In genomic region chr12:56474389-56474788, GRCh38 we compare ENCODE assay signal across 19 cellular contexts. TPM values are rescaled to one million over a fixed set of nuclear protein-coding genes. Genes with fewer than 3 reads are reported as not detected.
DNase-seq lines count a peak whose midpoint lies in the region; ATAC-seq, FAIRE-seq and TF ChIP-seq lines count a peak whose summit lies in the region.
"Had no signal": no experiment of that assay in that cellular context is flagged by ENCODE, and none has a peak within 500 bp of the region (broad histone marks: within the 10 kb centered on the region; RNA-seq: fewer than 3 reads in every experiment).

No MANE protein-coding gene starts in this region.

- TF ChIP-seq EP300 in A549 (IDR thresholded peaks at IDR 0.05): no peak

- intact Hi-C loops in Right ventricle myocardium inferior (cut with DNase I) (no loop called here), left cardiac atrium (cut with DNase I) (no loop called here), left ventricle myocardium superior (cut with micrococcal nuclease) (no loop called here)

- TF ChIP-seq POLR2A in A549 (IDR thresholded peaks at IDR 0.05; ENCODE audit: low read length) (0 out of 2 replicates have a peak, but pooled peaks have one; percentile 19), Raji (IDR thresholded peaks at IDR 0.05; ENCODE audit: insufficient read depth, low read depth, low read length) (peak; percentile 25; the same call in 1 of the 2 replicates)

- no peak overlapping the region for H2AFZ ChIP-seq in neural progenitor cell (replicated peaks)
- H2AFZ ChIP-seq: GM23248 had no signal

- H3K27me3 Mint-ChIP-seq in neural progenitor cell (ENCODE audit: insufficient read depth, low read depth): peaks cover 2% of the 10 kb centered on the region
- H3K27me3 Mint-ChIP-seq: CD4-positive, alpha-beta T cell had no signal

- no peaks in the 10 kb centered on the region for H4K20me1 ChIP-seq in neural progenitor cell (ENCODE audit: low read depth)

- H3K9me3 Mint-ChIP-seq in neural progenitor cell: no peaks in the 10 kb centered on the region
- H3K9me3 Mint-ChIP-seq: CD4-positive, alpha-beta T cell had no signal

- peaks cover 12% of the 10 kb centered on the region for H3K36me3 Mint-ChIP-seq in neural progenitor cell

- no peak overlapping the region for H3K9ac ChIP-seq in neural progenitor cell
- H3K9ac ChIP-seq: GM23248 had no signal

- peaks cover 13% of the 10 kb centered on the region for H3F3A ChIP-seq in neural progenitor cell (ENCODE audit: low read depth)

- TF ChIP-seq RAD21 in A549 (conservative IDR thresholded peaks at IDR 0.05 in 1 of 2, IDR thresholded peaks at IDR 0.05 in 1 of 2): no peak

- FAIRE-seq in A549 (lab: Jason Lieb, UNC): no peak
- FAIRE-seq: H54 had no signal

- no peak overlapping the region for H3K4me3 Mint-ChIP-seq in neural progenitor cell
- H3K4me3 Mint-ChIP-seq: CD4-positive, alpha-beta T cell had no signal

- no peaks in the 10 kb centered on the region for H3K36me3 ChIP-seq in neural progenitor cell

- no peak for DNase-seq in Right ventricle myocardium inferior (ENCODE audit: missing footprints)
- DNase-seq in left cardiac atrium: no peak
- no peak for DNase-seq in A549 (ENCODE audit: low read depth in 1 of 2, low spot score in 1 of 2)
- DNase-seq in left ventricle myocardium superior: peak; percentile 59
- DNase-seq in NCI-H1417 treated with DMSO at 0.1 percent for 48 hours (lab: John Stamatoyannopoulos, UW): no peak
- DNase-seq in neural progenitor cell (ENCODE audit: low spot score): no peak
- DNase-seq: 8988T; ACHN; C1 segment of cervical spinal cord; Calu3; CD4-positive, alpha-beta T cell; DMS 273 treated with DMSO at 0.1 percent for 48 hours; GM23248; IMR-90 had no signal

- H3K4me3 ChIP-seq in A549: no peak overlapping the region
- H3K4me3 ChIP-seq in neural progenitor cell: no peak overlapping the region
- H3K4me3 ChIP-seq: GM23248 had no signal

- peaks cover 28% of the 10 kb centered on the region for H3K79me2 ChIP-seq in neural progenitor cell (ENCODE audit: low read depth)

- CTCF ChIA-PET in A549 (lab: Yijun Ruan, JAX): interaction anchor here (0.6 to 2.3 kb wide), 6 partner anchors 10 to 101 kb away, joined by 3 to 12 read pairs (median 4); no protein-coding TSS in a partner anchor

- peaks cover 10% of the 10 kb centered on the region; the same call in 2 of the 3 replicates for H3K4me1 ChIP-seq in A549
- H3K4me1 ChIP-seq in neural progenitor cell: peaks cover 4% of the 10 kb centered on the region

- 89% methylated on average over 7 of the region's 9 CpGs for WGBS in A549 (ENCODE audit: missing lambda C conversion rate)

- H3K27me3 ChIP-seq in neural progenitor cell: no peaks in the 10 kb centered on the region

- H3K9me3 ChIP-seq in A549 (no peaks in the 10 kb centered on the region), neural progenitor cell (ENCODE audit: low read depth) (no peaks in the 10 kb centered on the region)

- H3K4me1 Mint-ChIP-seq in neural progenitor cell: peaks cover 7% of the 10 kb centered on the region

- ATAC-seq in Right ventricle myocardium inferior: peak; percentile 71
- ATAC-seq in left cardiac atrium: no peak
- ATAC-seq in A549: no peak
- peak; percentile 85 for ATAC-seq in left ventricle myocardium superior
- ATAC-seq in GM18517 (IDR thresholded peaks at IDR 0.05; ENCODE audit: unreplicated experiment): no peak
- ATAC-seq: HCT116 had no signal

- H3K27ac Mint-ChIP-seq in neural progenitor cell: no peak overlapping the region
- H3K27ac Mint-ChIP-seq: CD4-positive, alpha-beta T cell had no signal

- H3K4me2 ChIP-seq in A549: no peak overlapping the region
- H3K4me2 ChIP-seq in neural progenitor cell: no peak overlapping the region

- TF ChIP-seq CTCF in A549 (IDR thresholded peaks at IDR 0.05) (no peak), neural progenitor cell (IDR thresholded peaks at IDR 0.05) (no peak)

- POLR2A ChIA-PET in A549 (lab: Yijun Ruan, JAX): no interaction called here

- H3K27ac ChIP-seq in A549 (no peak overlapping the region), neural progenitor cell (no peak overlapping the region)
- H3K27ac ChIP-seq: GM23248 had no signal

TF ChIP-seq in A549, 52 proteins besides CTCF, POLR2A, EP300 and RAD21:
- TF ChIP-seq NPAS2 (CRISPR knock-in tag; IDR thresholded peaks at IDR 0.05; ENCODE audit: borderline replicate concordance) (no peak), PHF8 (IDR thresholded peaks at IDR 0.05; ENCODE audit: borderline replicate concordance, low read depth) (no peak), ZNF302 (CRISPR knock-in tag; IDR thresholded peaks at IDR 0.05) (no peak), HDAC2 (IDR thresholded peaks at IDR 0.05) (no peak), POLR2AphosphoS2 (conservative IDR thresholded peaks at IDR 0.05; ENCODE audit: low read length) (no peak), FOSL2 (IDR thresholded peaks at IDR 0.05) (no peak), FOSL2 (CRISPR knock-in tag; IDR thresholded peaks at IDR 0.05) (no peak), ZSCAN20 (CRISPR knock-in tag; IDR thresholded peaks at IDR 0.05) (no peak), ELK1 (IDR thresholded peaks at IDR 0.05; ENCODE audit: low read depth, low read length) (no peak), HOXB5 (CRISPR knock-in tag; IDR thresholded peaks at IDR 0.05) (no peak)

RNA-seq across cellular contexts. Expression of gene SPRYD4, which starts 6.0 kb away (rescaled TPM):
- total RNA-seq in Right ventricle myocardium inferior (3.1 TPM), left cardiac atrium (1 to 10 TPM; 2.3 to 3.2 TPM), left ventricle myocardium superior (3.1 TPM), neural progenitor cell (ENCODE audit: low replicate concordance) (2.6 and 3.0 TPM in 2 replicates)
- polyA plus RNA-seq in A549 (2011; rRNA removed) (3.5 and 3.8 TPM in 2 replicates), A549 (2017; fragmentation: RNase III; extraction: RNeasy Plus Mini Kit Qiagen cat#74134 plus additional on column Dnase treatment) (2.1 to 2.2 TPM (median 2.1 TPM) in 3 replicates)
- polyA plus RNA-seq in A549 (2012; cell fraction: cytosol; rRNA removed): 3.2 and 3.4 TPM in 2 replicates
- 3.2 and 4.3 TPM in 2 replicates for polyA plus RNA-seq in A549 (2012; cell fraction: nucleus; rRNA removed)
- polyA minus RNA-seq in A549 (2011; rRNA and poly(A)+ RNA removed): 5.5 and 5.8 TPM in 2 replicates

RNA-seq across cellular contexts. Expression of gene GLS2, which starts 13.6 kb away (rescaled TPM):
- total RNA-seq in Right ventricle myocardium inferior (0.76 TPM), left cardiac atrium (under 1 TPM; 0.35 to 0.42 TPM), left ventricle myocardium superior (0.57 TPM), neural progenitor cell (ENCODE audit: low replicate concordance) (2.3 and 2.9 TPM in 2 replicates)
- polyA plus RNA-seq in A549 (2011; rRNA removed) (0.36 and 0.61 TPM in 2 replicates), A549 (2017; fragmentation: RNase III; extraction: RNeasy Plus Mini Kit Qiagen cat#74134 plus additional on column Dnase treatment) (0.07 to 0.44 TPM (median 0.18 TPM) in 3 replicates)
- 0.16 and 0.30 TPM in 2 replicates for polyA plus RNA-seq in A549 (2012; cell fraction: cytosol; rRNA removed)
- polyA plus RNA-seq in A549 (2012; cell fraction: nucleus; rRNA removed): 0.09 and 0.24 TPM in 2 replicates
- polyA minus RNA-seq in A549 (2011; rRNA and poly(A)+ RNA removed): 0.17 and 1.1 TPM in 2 replicates
- total RNA-seq: GM23248 had no signal
- polyA plus RNA-seq: GM23248 had no signal

RNA-seq across cellular contexts. Expression of gene MIP, which starts 19.9 kb away (rescaled TPM):
- total RNA-seq in Right ventricle myocardium inferior: not detected
- total RNA-seq in left cardiac atrium: under 1 TPM in 1 of 2 donors, not detected in 1; 0.50 TPM
- polyA plus RNA-seq in A549 (2011; rRNA removed): 0.03 TPM in 1 of 2 replicates, not detected in the other
- polyA plus RNA-seq in A549 (2012; cell fraction: cytosol; rRNA removed): 0.04 TPM in 1 of 2 replicates, not detected in the other
- not detected in 2 replicates for polyA plus RNA-seq in A549 (2012; cell fraction: nucleus; rRNA removed)
- not detected in 3 replicates for polyA plus RNA-seq in A549 (2017; fragmentation: RNase III; extraction: RNeasy Plus Mini Kit Qiagen cat#74134 plus additional on column Dnase treatment)
- polyA minus RNA-seq in A549 (2011; rRNA and poly(A)+ RNA removed): 0.58 TPM in 1 of 2 replicates, not detected in the other
- not detected for total RNA-seq in left ventricle myocardium superior
- total RNA-seq in neural progenitor cell (ENCODE audit: low replicate concordance): 0.03 TPM in 1 of 2 replicates, not detected in the other
- total RNA-seq: Calu3; CD4-positive, alpha-beta T cell; Daoy; GM23248; IMR-90 had no signal
- polyA plus RNA-seq: GM23248, IMR-90 had no signal

RNA-seq across cellular contexts. Expression of gene TIMELESS, which starts 25.2 kb away (rescaled TPM):
- total RNA-seq in Right ventricle myocardium inferior (3.2 TPM), left cardiac atrium (1 to 10 TPM; 3.3 to 4.0 TPM), left ventricle myocardium superior (2.0 TPM), neural progenitor cell (ENCODE audit: low replicate concordance) (56.3 and 79.1 TPM in 2 replicates)
- polyA plus RNA-seq in A549 (2011; rRNA removed) (17.6 and 34.3 TPM in 2 replicates), A549 (2017; fragmentation: RNase III; extraction: RNeasy Plus Mini Kit Qiagen cat#74134 plus additional on column Dnase treatment) (51.4 to 60.1 TPM (median 57.4 TPM) in 3 replicates)
- 19.0 and 24.3 TPM in 2 replicates for polyA plus RNA-seq in A549 (2012; cell fraction: cytosol; rRNA removed)
- polyA plus RNA-seq in A549 (2012; cell fraction: nucleus; rRNA removed): 31.4 and 57.5 TPM in 2 replicates
- polyA minus RNA-seq in A549 (2011; rRNA and poly(A)+ RNA removed): 22.9 and 29.3 TPM in 2 replicates

RNA-seq across cellular contexts. Expression of gene RBMS2, which starts 47.2 kb away (rescaled TPM):
- total RNA-seq in Right ventricle myocardium inferior (30.2 TPM), left cardiac atrium (10 to 100 TPM; 32.6 to 40.7 TPM), left ventricle myocardium superior (26.9 TPM), neural progenitor cell (ENCODE audit: low replicate concordance) (12.9 and 13.1 TPM in 2 replicates)
- polyA plus RNA-seq in A549 (2011; rRNA removed) (46.4 and 61.6 TPM in 2 replicates), A549 (2017; fragmentation: RNase III; extraction: RNeasy Plus Mini Kit Qiagen cat#74134 plus additional on column Dnase treatment) (13.3 to 16.5 TPM (median 15.1 TPM) in 3 replicates)
- 17.7 and 27.3 TPM in 2 replicates for polyA plus RNA-seq in A549 (2012; cell fraction: cytosol; rRNA removed)
- polyA plus RNA-seq in A549 (2012; cell fraction: nucleus; rRNA removed): 19.4 and 20.9 TPM in 2 replicates
- polyA minus RNA-seq in A549 (2011; rRNA and poly(A)+ RNA removed): 81.1 and 121 TPM in 2 replicates

Comparison
In these comparisons a context has a peak if more than half of its experiments do, and no peak if none do; other contexts are left out.
1. ATAC-seq: peak in Right ventricle myocardium inferior (single experiment) and left ventricle myocardium superior (single experiment); none in left cardiac atrium (0 of 2), A549 (0 of 2) and GM18517 (single experiment).